8 cellular contexts compared by ENCODE assay signal in genomic region chr7:152760384-152761115, GRCh38. TPM values are rescaled to one million over a fixed set of nuclear protein-coding genes. Genes with fewer than 3 reads are reported as not detected.
A peak's percentile ranks its signal among the peaks of the same experiment; 100 is the strongest.
DNase-seq lines count a peak whose midpoint lies in the region; ATAC-seq, FAIRE-seq and TF ChIP-seq lines count a peak whose summit lies in the region.

No MANE protein-coding gene starts in this region.

- no peak for TF ChIP-seq CTCF in heart left ventricle (IDR thresholded peaks at IDR 0.05)

- H3K27me3 ChIP-seq in heart left ventricle (no peaks in the 10 kb centered on the region), muscle layer of duodenum (ENCODE audit: low read depth, low read length) (no peaks in the 10 kb centered on the region)

- H3K9me3 ChIP-seq in heart left ventricle (no peaks in the 10 kb centered on the region), muscle layer of duodenum (ENCODE audit: control insufficient read depth in 1 of 2, low read length in 2 of 2) (no peaks in the 10 kb centered on the region)

- H3K36me3 ChIP-seq in heart left ventricle: no peaks in the 10 kb centered on the region
- H3K36me3 ChIP-seq in muscle layer of duodenum (ENCODE audit: control insufficient read depth in 1 of 2, insufficient read depth in 2 of 2, low read length in 2 of 2): no peaks in the 10 kb centered on the region

- peaks cover 0 to 19% (median 11%) of the 10 kb centered on the region in 12 donors for H3K4me1 ChIP-seq in heart left ventricle
- peaks cover 0 to 9% of the 10 kb centered on the region in 2 donors for H3K4me1 ChIP-seq in muscle layer of duodenum (ENCODE audit: control insufficient read depth in 1 of 2, insufficient read depth in 2 of 2, low read length in 2 of 2)

- TF ChIP-seq POLR2A in heart left ventricle (IDR thresholded peaks at IDR 0.05): no peak

- peak overlapping the region; percentile 73 to 100 (median 94) for H3K4me3 ChIP-seq in heart left ventricle
- H3K4me3 ChIP-seq in muscle layer of duodenum (ENCODE audit: low read depth in 1 of 2, low read length in 2 of 2): peak overlapping the region; percentile 77 to 79

- FAIRE-seq in GM19239 (lab: Jason Lieb, UNC): no peak

- H3K27ac ChIP-seq in heart left ventricle (peak overlapping the region in 10 of 12 donors; percentile 86 to 96 (median 92)), muscle layer of duodenum (ENCODE audit: low read length) (peak overlapping the region; percentile 58)

- intact Hi-C loops in heart left ventricle (cut with DNase I): no loop called here
- intact Hi-C loops in Right ventricle myocardium inferior (cut with DNase I): no loop called here
- intact Hi-C loops in posterior vena cava (cut with DNase I): no loop called here

- WGBS in heart left ventricle, 4 donors: 23 to 27% (median 25%) methylated on average over 14 of the region's 14 CpGs

- no peak for DNase-seq in heart left ventricle
- DNase-seq in Right ventricle myocardium inferior (ENCODE audit: missing footprints): no peak
- peak; percentile 50 for DNase-seq in NCI-H69 (lab: John Stamatoyannopoulos, UW)
- peak; percentile 7 to 10 for DNase-seq in cerebellar nuclear complex (lab: John Stamatoyannopoulos, UW)
- no peak for DNase-seq in GM19239 (ENCODE audit: insufficient read length, low spot score)
- DNase-seq in posterior vena cava (ENCODE audit: low spot score): no peak
- no peak for DNase-seq in HuH-7 (ENCODE audit: low spot score)

- ATAC-seq in heart left ventricle: no peak
- ATAC-seq in Right ventricle myocardium inferior: no peak

RNA-seq across cellular contexts. Expression of gene ACTR3B, which starts 1.0 kb away (rescaled TPM):
- total RNA-seq in heart left ventricle (10 to 100 TPM in 2 of 9 donors, 1 to 10 TPM in 7; 2.2 to 12.4 (median 8.9) TPM), Right ventricle myocardium inferior (8.8 TPM), posterior vena cava (1 to 10 TPM; 6.6 to 7.6 TPM)
- 1 to 10 TPM; 2.3 to 7.2 TPM for polyA plus RNA-seq in heart left ventricle

Comparison
In these comparisons a context has a peak if more than half of its experiments do, and no peak if none do; other contexts are left out.
1. DNase-seq: peak in NCI-H69 (single experiment) and cerebellar nuclear complex (2 of 2); none in heart left ventricle (0 of 5), Right ventricle myocardium inferior (single experiment), GM19239 (single experiment), posterior vena cava (single experiment) and HuH-7 (single experiment).